1 cellular context compared by ENCODE assay signal in genomic region chr19:17334414-17335409, GRCh38.
TF ChIP-seq lines count a peak whose summit lies in the region.

Gene ANO8, minus strand, starts transcription at chr19:17334855. Its CDS starts 185 bp downstream, at chr19:17334670.

TF ChIP-seq in HepG2, 621 proteins besides CTCF, POLR2A, EP300 and RAD21 (continued from another document and continues in another):
- TF ChIP-seq ZNF513 (CRISPR knock-in tag; conservative IDR thresholded peaks at IDR 0.05) (no peak), PRMT3 (CRISPR knock-in tag; IDR thresholded peaks at IDR 0.05; ENCODE audit: borderline replicate concordance, low read depth) (0 out of 2 replicates have a peak, but pooled peaks have one; percentile 84), NONO (IDR thresholded peaks at IDR 0.05) (no peak), NONO (CRISPR knock-in tag; conservative IDR thresholded peaks at IDR 0.05) (peak; percentile 69), TCF7 (IDR thresholded peaks at IDR 0.05; ENCODE audit: low read depth) (no peak), TOPORS (CRISPR knock-in tag; IDR thresholded peaks at IDR 0.05) (0 out of 2 replicates have a peak, but pooled peaks have one; percentile 80), NFATC3 (CRISPR knock-in tag; IDR thresholded peaks at IDR 0.05) (no peak), ZNF709 (CRISPR knock-in tag; IDR thresholded peaks at IDR 0.05) (peak; percentile 84; the same call in 1 of the 2 replicates), ZNF547 (CRISPR knock-in tag; IDR thresholded peaks at IDR 0.05) (peak; percentile 78; the same call in 1 of the 2 replicates), ZNF18 (CRISPR knock-in tag; IDR thresholded peaks at IDR 0.05; ENCODE audit: insufficient replicate concordance) (no peak), ZMYM2 (CRISPR knock-in tag; IDR thresholded peaks at IDR 0.05) (no peak), SKI (IDR thresholded peaks at IDR 0.05; ENCODE audit: partially characterized antibody) (peak; percentile 69), FOXO1 (CRISPR knock-in tag; IDR thresholded peaks at IDR 0.05) (peak; percentile 40; the same call in 1 of the 2 replicates), SUZ12 (IDR thresholded peaks at IDR 0.05; ENCODE audit: low read depth, low read length) (no peak), RNF2 (conservative IDR thresholded peaks at IDR 0.05; ENCODE audit: low read depth) (no peak; the same call in 1 of the 2 replicates), CEBPG (CRISPR knock-in tag; IDR thresholded peaks at IDR 0.05) (no peak), TFAP4 (IDR thresholded peaks at IDR 0.05; ENCODE audit: borderline replicate concordance, low read depth) (peak; percentile 97), NCOA1 (CRISPR knock-in tag; IDR thresholded peaks at IDR 0.05) (no peak), ZNF343 (CRISPR knock-in tag; IDR thresholded peaks at IDR 0.05) (no peak), TEAD2 (CRISPR knock-in tag; IDR thresholded peaks at IDR 0.05) (no peak), TMF1 (CRISPR knock-in tag; IDR thresholded peaks at IDR 0.05; ENCODE audit: low read depth) (peak; percentile 74; the same call in 1 of the 2 replicates), ZNF629 (CRISPR knock-in tag; conservative IDR thresholded peaks at IDR 0.05) (no peak), ZNF563 (CRISPR knock-in tag; IDR thresholded peaks at IDR 0.05) (no peak; the same call in 1 of the 2 replicates), ZNF232 (CRISPR knock-in tag; IDR thresholded peaks at IDR 0.05; ENCODE audit: borderline replicate concordance) (no peak; the same call in 1 of the 2 replicates), SIX1 (CRISPR knock-in tag; IDR thresholded peaks at IDR 0.05; ENCODE audit: borderline replicate concordance) (no peak), BCL3 (CRISPR knock-in tag; IDR thresholded peaks at IDR 0.05) (peak; percentile 91; the same call in 1 of the 2 replicates), ZNF20 (CRISPR knock-in tag; IDR thresholded peaks at IDR 0.05) (no peak), ZNF614 (CRISPR knock-in tag; IDR thresholded peaks at IDR 0.05; ENCODE audit: borderline replicate concordance) (no peak; the same call in 1 of the 2 replicates), TEF (CRISPR knock-in tag; IDR thresholded peaks at IDR 0.05) (no peak), ZNF781 (CRISPR knock-in tag; IDR thresholded peaks at IDR 0.05; ENCODE audit: borderline replicate concordance, not compliant biosample characterization) (no peak), ZNF124 (CRISPR knock-in tag; IDR thresholded peaks at IDR 0.05) (no peak), NFE2L1 (CRISPR knock-in tag; IDR thresholded peaks at IDR 0.05; ENCODE audit: borderline replicate concordance) (no peak), SRSF4 (IDR thresholded peaks at IDR 0.05; ENCODE audit: low read depth, low read length, poor library complexity, severe bottlenecking) (no peak), ZBTB46 (CRISPR knock-in tag; IDR thresholded peaks at IDR 0.05; ENCODE audit: borderline replicate concordance) (no peak), LBX2 (CRISPR knock-in tag; IDR thresholded peaks at IDR 0.05; ENCODE audit: borderline replicate concordance) (no peak), ZBTB33 (CRISPR knock-in tag; IDR thresholded peaks at IDR 0.05) (no peak), ZNF468 (CRISPR knock-in tag; IDR thresholded peaks at IDR 0.05) (no peak), ZNF597 (CRISPR knock-in tag; IDR thresholded peaks at IDR 0.05) (no peak), CEBPZ (IDR thresholded peaks at IDR 0.05; ENCODE audit: low read length) (no peak), CBX1 (IDR thresholded peaks at IDR 0.05; ENCODE audit: low read depth) (no peak), ZNF326 (CRISPR knock-in tag; IDR thresholded peaks at IDR 0.05; ENCODE audit: borderline replicate concordance) (no peak), NR1H2 (CRISPR knock-in tag; IDR thresholded peaks at IDR 0.05; ENCODE audit: borderline replicate concordance, low read depth) (no peak), LCORL (IDR thresholded peaks at IDR 0.05) (no peak), LCORL (CRISPR knock-in tag; IDR thresholded peaks at IDR 0.05) (peak; percentile 84), PCBP1 (IDR thresholded peaks at IDR 0.05; ENCODE audit: borderline replicate concordance, low read depth, low read length) (no peak), NFKB2 (CRISPR knock-in tag; IDR thresholded peaks at IDR 0.05; ENCODE audit: borderline replicate concordance) (peak; percentile 86; the same call in 1 of the 2 replicates), PAWR (CRISPR knock-in tag; IDR thresholded peaks at IDR 0.05; ENCODE audit: borderline replicate concordance) (no peak), RAD51 (IDR thresholded peaks at IDR 0.05; ENCODE audit: borderline replicate concordance) (no peak), ZNF790 (CRISPR knock-in tag; IDR thresholded peaks at IDR 0.05; ENCODE audit: borderline replicate concordance) (no peak), TFDP1 (CRISPR knock-in tag; IDR thresholded peaks at IDR 0.05; ENCODE audit: borderline replicate concordance) (no peak; the same call in 1 of the 2 replicates)
